In genomic region chr5:12343543-12343942, GRCh38 we compare ENCODE assay signal across 21 cellular contexts.
A peak's percentile ranks its signal among the peaks of the same experiment; 100 is the strongest.
DNase-seq lines count a peak whose midpoint lies in the region; ATAC-seq, FAIRE-seq and TF ChIP-seq lines count a peak whose summit lies in the region.
"Had no signal": no experiment of that assay in that cellular context is flagged by ENCODE, and none has a peak within 500 bp of the region (broad histone marks: within the 10 kb centered on the region; RNA-seq: fewer than 3 reads in every experiment).

No MANE protein-coding gene starts in this region.

- ATAC-seq in WTC11: peak; percentile 73
- ATAC-seq in HG03139 (IDR thresholded peaks at IDR 0.05; ENCODE audit: unreplicated experiment): no peak
- ATAC-seq: A549 had no signal

- CTCF ChIA-PET in WTC11 (lab: Charles Lee): no interaction called here

- H3K27me3 Mint-ChIP-seq in WTC11 (ENCODE audit: low read depth) (no peaks in the 10 kb centered on the region), osteocyte (ENCODE audit: unreplicated experiment) (no peaks in the 10 kb centered on the region)
- H3K27me3 Mint-ChIP-seq: CD4-positive, alpha-beta T cell; CD8-positive, alpha-beta memory T cell had no signal

- POLR2A ChIA-PET in WTC11 (lab: Charles Lee): no interaction called here

- H3K9me3 Mint-ChIP-seq in WTC11 (peaks cover 34% of the 10 kb centered on the region), osteocyte (ENCODE audit: unreplicated experiment) (no peaks in the 10 kb centered on the region)
- H3K9me3 Mint-ChIP-seq: CD4-positive, alpha-beta T cell had no signal

- TF ChIP-seq CTCF in D721Med (IDR thresholded peaks at IDR 0.05; ENCODE audit: insufficient read depth, missing control alignments) (no peak), WTC11 (IDR thresholded peaks at IDR 0.05) (no peak), osteocyte (IDR thresholded peaks at IDR 0.05) (no peak)

- H3K27ac Mint-ChIP-seq in WTC11 (peak overlapping the region; percentile 20; the same call in 1 of the 2 replicates), osteocyte (ENCODE audit: unreplicated experiment) (no peak overlapping the region)
- H3K27ac Mint-ChIP-seq: CD14-positive monocyte; CD4-positive, alpha-beta T cell; CD8-positive, alpha-beta memory T cell; HFFc6 had no signal

- peaks cover 29% of the 10 kb centered on the region for H3K36me3 Mint-ChIP-seq in WTC11
- no peaks in the 10 kb centered on the region for H3K36me3 Mint-ChIP-seq in osteocyte (ENCODE audit: unreplicated experiment)
- H3K36me3 Mint-ChIP-seq: CD14-positive monocyte; CD8-positive, alpha-beta memory T cell had no signal

- FAIRE-seq in D721Med (lab: Jason Lieb, UNC): peak; percentile 66
- FAIRE-seq: A549, GM12892, H54 had no signal

- no peak for TF ChIP-seq POLR2A in erythroblast (IDR thresholded peaks at IDR 0.05; ENCODE audit: low read length)

- H3K4me3 Mint-ChIP-seq in WTC11 (no peak overlapping the region), osteocyte (ENCODE audit: unreplicated experiment) (no peak overlapping the region)
- H3K4me3 Mint-ChIP-seq: CD14-positive monocyte; CD4-positive, alpha-beta T cell; CD8-positive, alpha-beta memory T cell; HFFc6 had no signal

- DNase-seq in D721Med (ENCODE audit: insufficient read length, low spot score) (peak; percentile 32), NCI-H82 (lab: John Stamatoyannopoulos, UW) (peak; percentile 78), WTC11 (ENCODE audit: low spot score) (no peak), SK-N-DZ (ENCODE audit: low spot score) (no peak), osteocyte (ENCODE audit: extremely low spot score, unreplicated experiment) (no peak), erythroblast (lab: John Stamatoyannopoulos, UW) (no peak)
- DNase-seq: 8988T; ACHN; AML-193; BE2C; CD4-positive, alpha-beta T cell; CD8-positive, alpha-beta memory T cell; DMS153; DND-41; GM23248; HFFc6 had no signal

- H3K4me1 Mint-ChIP-seq in WTC11 (peaks cover 19% of the 10 kb centered on the region), osteocyte (ENCODE audit: unreplicated experiment) (no peaks in the 10 kb centered on the region)
- H3K4me1 Mint-ChIP-seq: CD14-positive monocyte; CD8-positive, alpha-beta memory T cell had no signal

TF ChIP-seq in WTC11, 78 proteins besides CTCF, POLR2A, EP300 and RAD21:
- TF ChIP-seq NR1H2 (CRISPR knock-in tag; IDR thresholded peaks at IDR 0.05) (no peak), ESRRA (CRISPR knock-in tag; IDR thresholded peaks at IDR 0.05; ENCODE audit: borderline replicate concordance) (no peak), ZNF121 (CRISPR knock-in tag; IDR thresholded peaks at IDR 0.05) (no peak), ZMAT4 (CRISPR knock-in tag; IDR thresholded peaks at IDR 0.05) (no peak), GTF2I (CRISPR knock-in tag; conservative IDR thresholded peaks at IDR 0.05) (no peak), HMGA2 (CRISPR knock-in tag; IDR thresholded peaks at IDR 0.05) (no peak), TEAD1 (CRISPR knock-in tag; IDR thresholded peaks at IDR 0.05) (no peak)
- TF ChIP-seq, protein P1, sequence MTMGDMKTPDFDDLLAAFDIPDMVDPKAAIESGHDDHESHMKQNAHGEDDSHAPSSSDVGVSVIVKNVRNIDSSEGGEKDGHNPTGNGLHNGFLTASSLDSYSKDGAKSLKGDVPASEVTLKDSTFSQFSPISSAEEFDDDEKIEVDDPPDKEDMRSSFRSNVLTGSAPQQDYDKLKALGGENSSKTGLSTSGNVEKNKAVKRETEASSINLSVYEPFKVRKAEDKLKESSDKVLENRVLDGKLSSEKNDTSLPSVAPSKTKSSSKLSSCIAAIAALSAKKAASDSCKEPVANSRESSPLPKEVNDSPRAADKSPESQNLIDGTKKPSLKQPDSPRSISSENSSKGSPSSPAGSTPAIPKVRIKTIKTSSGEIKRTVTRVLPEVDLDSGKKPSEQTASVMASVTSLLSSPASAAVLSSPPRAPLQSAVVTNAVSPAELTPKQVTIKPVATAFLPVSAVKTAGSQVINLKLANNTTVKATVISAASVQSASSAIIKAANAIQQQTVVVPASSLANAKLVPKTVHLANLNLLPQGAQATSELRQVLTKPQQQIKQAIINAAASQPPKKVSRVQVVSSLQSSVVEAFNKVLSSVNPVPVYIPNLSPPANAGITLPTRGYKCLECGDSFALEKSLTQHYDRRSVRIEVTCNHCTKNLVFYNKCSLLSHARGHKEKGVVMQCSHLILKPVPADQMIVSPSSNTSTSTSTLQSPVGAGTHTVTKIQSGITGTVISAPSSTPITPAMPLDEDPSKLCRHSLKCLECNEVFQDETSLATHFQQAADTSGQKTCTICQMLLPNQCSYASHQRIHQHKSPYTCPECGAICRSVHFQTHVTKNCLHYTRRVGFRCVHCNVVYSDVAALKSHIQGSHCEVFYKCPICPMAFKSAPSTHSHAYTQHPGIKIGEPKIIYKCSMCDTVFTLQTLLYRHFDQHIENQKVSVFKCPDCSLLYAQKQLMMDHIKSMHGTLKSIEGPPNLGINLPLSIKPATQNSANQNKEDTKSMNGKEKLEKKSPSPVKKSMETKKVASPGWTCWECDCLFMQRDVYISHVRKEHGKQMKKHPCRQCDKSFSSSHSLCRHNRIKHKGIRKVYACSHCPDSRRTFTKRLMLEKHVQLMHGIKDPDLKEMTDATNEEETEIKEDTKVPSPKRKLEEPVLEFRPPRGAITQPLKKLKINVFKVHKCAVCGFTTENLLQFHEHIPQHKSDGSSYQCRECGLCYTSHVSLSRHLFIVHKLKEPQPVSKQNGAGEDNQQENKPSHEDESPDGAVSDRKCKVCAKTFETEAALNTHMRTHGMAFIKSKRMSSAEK (CRISPR knock-in tag; IDR thresholded peaks at IDR 0.05; ENCODE audit: borderline replicate concordance): no peak
TF ChIP-seq in WTC11: peak in this region for 0.

Comparison
In these comparisons a context has a peak if more than half of its experiments do, and no peak if none do; other contexts are left out.
1. DNase-seq: peak in D721Med (single experiment) and NCI-H82 (single experiment); none in WTC11 (single experiment), SK-N-DZ (single experiment), osteocyte (single experiment) and erythroblast (0 of 2).